11 cellular contexts compared by ENCODE assay signal in genomic region chr19:51354742-51355148, GRCh38. TPM values are rescaled to one million over a fixed set of nuclear protein-coding genes. Genes with fewer than 3 reads are reported as not detected.
DNase-seq lines count a peak whose midpoint lies in the region; ATAC-seq lines count a peak whose summit lies in the region.
"Had no signal": no experiment of that assay in that cellular context is flagged by ENCODE, and none has a peak within 500 bp of the region (broad histone marks: within the 10 kb centered on the region; RNA-seq: fewer than 3 reads in every experiment).

No MANE protein-coding gene starts in this region.

- H3K9ac ChIP-seq in HUES64 (ENCODE audit: low read depth, low read length) (no peak overlapping the region), mesenchymal stem cell (ENCODE audit: low read length) (no peak overlapping the region)

- peaks cover 16% of the 10 kb centered on the region for H3K36me3 Mint-ChIP-seq in CD4-positive, CD25-positive, alpha-beta regulatory T cell

- no peaks in the 10 kb centered on the region for H3K9me3 Mint-ChIP-seq in CD4-positive, CD25-positive, alpha-beta regulatory T cell

- no peak overlapping the region for H3K14ac ChIP-seq in mesenchymal stem cell (ENCODE audit: low read length in 2 of 2)

- H3K27me3 Mint-ChIP-seq in CD4-positive, CD25-positive, alpha-beta regulatory T cell, result no peaks in the 10 kb centered on the region

- peak overlapping the region; percentile 4 to 76 (median 58) for H3K4me3 Mint-ChIP-seq in CD4-positive, CD25-positive, alpha-beta regulatory T cell

- no peak overlapping the region for H3K18ac ChIP-seq in mesenchymal stem cell (ENCODE audit: low read depth in 1 of 2, low read length in 2 of 2)

- H3K27ac Mint-ChIP-seq in CD4-positive, CD25-positive, alpha-beta regulatory T cell, result peak overlapping the region; percentile 54 to 88 (median 84)

- H3K4me1 Mint-ChIP-seq in CD4-positive, CD25-positive, alpha-beta regulatory T cell, result peaks cover 10 to 29% (median 19%) of the 10 kb centered on the region in 4 donors

- peak in 2 of 3 donors; percentile 35 to 54 for DNase-seq in CD4-positive, CD25-positive, alpha-beta regulatory T cell
- peak in 32 of 58 donors; percentile 3 to 79 (median 34) for DNase-seq in anterior cingulate cortex (lab: John Stamatoyannopoulos, UW)
- peak; percentile 46 for DNase-seq in mesenchymal stem cell
- DNase-seq in 8988T, result no peak
- no peak for DNase-seq in SW 1271 (lab: John Stamatoyannopoulos, UW)
- no peak for DNase-seq in MV-4-11 (lab: John Stamatoyannopoulos, UW)

- H4K8ac ChIP-seq in mesenchymal stem cell (ENCODE audit: low read length), result no peak overlapping the region

- H3K4me3 ChIP-seq in CD4-positive, CD25-positive, alpha-beta regulatory T cell (ENCODE audit: low read depth, low read length), result peak overlapping the region; percentile 55
- H3K4me3 ChIP-seq in HUES64 (ENCODE audit: low read length) (no peak overlapping the region), mesenchymal stem cell (ENCODE audit: insufficient read depth in 1 of 2, low read depth in 1 of 2, low read length in 2 of 2) (no peak overlapping the region)

- H3K79me1 ChIP-seq in mesenchymal stem cell (replicated peaks; ENCODE audit: low read length, poor library complexity, severe bottlenecking), result peaks cover 17% of the 10 kb centered on the region

- no peak overlapping the region for H2BK5ac ChIP-seq in mesenchymal stem cell (ENCODE audit: low read depth, low read length, poor library complexity, severe bottlenecking)

- H2BK120ac ChIP-seq in mesenchymal stem cell (ENCODE audit: low read depth, low read length), result no peak overlapping the region

- H2AFZ ChIP-seq in mesenchymal stem cell (ENCODE audit: low read depth, low read length), result no peak overlapping the region

- no peak overlapping the region for H3K23ac ChIP-seq in mesenchymal stem cell (ENCODE audit: low read length in 2 of 2)

- no peak overlapping the region for H2BK15ac ChIP-seq in mesenchymal stem cell (ENCODE audit: low read depth, poor library complexity, severe bottlenecking)

- H3K4me1 ChIP-seq in CD4-positive, CD25-positive, alpha-beta regulatory T cell (ENCODE audit: control insufficient read depth, insufficient read depth, low read length, poor library complexity, severe bottlenecking), result peaks cover 10% of the 10 kb centered on the region
- H3K4me1 ChIP-seq in HUES64 (ENCODE audit: insufficient read depth, low read length) (peaks cover 10% of the 10 kb centered on the region), mesenchymal stem cell (ENCODE audit: control insufficient read depth, insufficient read depth, low read depth, low read length) (peaks cover 12% of the 10 kb centered on the region)

- no peaks in the 10 kb centered on the region for H3K9me3 ChIP-seq in CD4-positive, CD25-positive, alpha-beta regulatory T cell (ENCODE audit: control insufficient read depth in 2 of 2, low read length in 2 of 2)
- H3K9me3 ChIP-seq in HUES64 (ENCODE audit: insufficient read depth, low read depth, low read length), result no peaks in the 10 kb centered on the region
- no peaks in the 10 kb centered on the region for H3K9me3 ChIP-seq in mesenchymal stem cell (ENCODE audit: control insufficient read depth, low read length)

- WGBS in HUES64, result 9% methylated on average over 8 of the region's 8 CpGs
- 5% methylated on average over 4 of the region's 8 CpGs for WGBS in mesenchymal stem cell

- peak overlapping the region; percentile 17 for H3K27ac ChIP-seq in CD4-positive, CD25-positive, alpha-beta regulatory T cell (ENCODE audit: insufficient read depth, low read length, poor library complexity, severe bottlenecking)
- H3K27ac ChIP-seq in HUES64 (ENCODE audit: low read depth, low read length) (peak overlapping the region; percentile 56; the same call in 1 of the 2 replicates), mesenchymal stem cell (ENCODE audit: low read length, poor library complexity, severe bottlenecking) (no peak overlapping the region)

- H3K4ac ChIP-seq in mesenchymal stem cell (ENCODE audit: low read depth in 1 of 2, low read length in 2 of 2), result no peak overlapping the region

- H4K91ac ChIP-seq in mesenchymal stem cell (ENCODE audit: low read length), result no peak overlapping the region

- H2AK5ac ChIP-seq in mesenchymal stem cell (ENCODE audit: low read length, severe bottlenecking), result no peak overlapping the region

- no peak overlapping the region for H3K4me2 ChIP-seq in mesenchymal stem cell (ENCODE audit: low read length, poor library complexity, severe bottlenecking)

- peak overlapping the region in 1 of 2 experiments; percentile 35 for H2BK12ac ChIP-seq in mesenchymal stem cell (ENCODE audit: low read length in 2 of 2)

- H3K36me3 ChIP-seq in CD4-positive, CD25-positive, alpha-beta regulatory T cell (ENCODE audit: control insufficient read depth, insufficient read depth, low read length), result peaks cover 15% of the 10 kb centered on the region
- H3K36me3 ChIP-seq in HUES64 (ENCODE audit: insufficient read depth, low read length), result 0 out of 2 replicates have a peak, but pooled peaks cover 8% of the 10 kb centered on the region
- H3K36me3 ChIP-seq in mesenchymal stem cell (ENCODE audit: control insufficient read depth in 1 of 2, insufficient read depth in 2 of 2, low read depth in 1 of 2, low read length in 2 of 2), result peaks cover 33 to 44% of the 10 kb centered on the region in 2 experiments

- H3K27me3 ChIP-seq in CD4-positive, CD25-positive, alpha-beta regulatory T cell (ENCODE audit: control insufficient read depth, insufficient read depth, low read length), result no peaks in the 10 kb centered on the region
- no peaks in the 10 kb centered on the region for H3K27me3 ChIP-seq in HUES64 (ENCODE audit: insufficient read depth, low read length)
- no peaks in the 10 kb centered on the region for H3K27me3 ChIP-seq in mesenchymal stem cell (ENCODE audit: control insufficient read depth in 1 of 2, insufficient read depth in 1 of 2, low read length in 2 of 2)

- ATAC-seq in CD4-positive, CD25-positive, alpha-beta regulatory T cell (ENCODE audit: low read depth in 2 of 2), result peak; percentile 53 to 81
- no peak for ATAC-seq in GM18520 (IDR thresholded peaks at IDR 0.05; ENCODE audit: unreplicated experiment)

RNA-seq across cellular contexts. Expression of gene ETFB, which starts 11.4 kb away (rescaled TPM):
- total RNA-seq in CD4-positive, CD25-positive, alpha-beta regulatory T cell, result 41.7 TPM
- polyA plus RNA-seq in CD4-positive, CD25-positive, alpha-beta regulatory T cell, result 100 to 1,000 TPM in 1 of 4 donors, 10 to 100 TPM in 3; 68.8 to 113 (median 79.5) TPM
- polyA plus RNA-seq in HUES64 (2013, experiment 1 of 2), result 39.9 TPM
- polyA plus RNA-seq in HUES64 (2013, experiment 2 of 2), result 39.1 TPM
- 59.0 TPM for polyA plus RNA-seq in mesenchymal stem cell (2013, experiment 1 of 2)
- 61.6 TPM for polyA plus RNA-seq in mesenchymal stem cell (2013, experiment 2 of 2)

RNA-seq across cellular contexts. Expression of gene VSIG10L, which starts 12.8 kb away (rescaled TPM):
- 0.27 TPM for total RNA-seq in CD4-positive, CD25-positive, alpha-beta regulatory T cell
- polyA plus RNA-seq in CD4-positive, CD25-positive, alpha-beta regulatory T cell, result under 1 TPM in 2 of 4 donors, not detected in 2; 0.15 to 0.37 TPM
- 5.7 TPM for polyA plus RNA-seq in HUES64 (2013, experiment 1 of 2)
- 7.2 TPM for polyA plus RNA-seq in HUES64 (2013, experiment 2 of 2)
- 5.8 TPM for polyA plus RNA-seq in mesenchymal stem cell (2013, experiment 1 of 2)
- polyA plus RNA-seq in mesenchymal stem cell (2013, experiment 2 of 2), result 5.4 TPM

RNA-seq across cellular contexts. Expression of gene CLDND2, which starts 14.1 kb away (rescaled TPM):
- total RNA-seq in CD4-positive, CD25-positive, alpha-beta regulatory T cell, result not detected
- under 1 TPM in 1 of 4 donors, not detected in 3; 0.41 TPM for polyA plus RNA-seq in CD4-positive, CD25-positive, alpha-beta regulatory T cell
- polyA plus RNA-seq in HUES64 (2013, experiment 1 of 2), result 0.75 TPM
- 1.1 TPM for polyA plus RNA-seq in HUES64 (2013, experiment 2 of 2)
- 2.7 TPM for polyA plus RNA-seq in mesenchymal stem cell (2013, experiment 1 of 2)
- polyA plus RNA-seq in mesenchymal stem cell (2013, experiment 2 of 2), result 2.5 TPM
- total RNA-seq: frontal cortex, M059J, omental fat pad had no signal

RNA-seq across cellular contexts. Expression of gene NKG7, which starts 17.7 kb away (rescaled TPM):
- 1.8 TPM for total RNA-seq in CD4-positive, CD25-positive, alpha-beta regulatory T cell
- polyA plus RNA-seq in CD4-positive, CD25-positive, alpha-beta regulatory T cell, result 10 to 100 TPM in 1 of 4 donors, 1 to 10 TPM in 3; 2.7 to 12.2 (median 4.5) TPM
- polyA plus RNA-seq in HUES64 (2013, experiment 1 of 2), result not detected
- not detected for polyA plus RNA-seq in HUES64 (2013, experiment 2 of 2)
- polyA plus RNA-seq in mesenchymal stem cell (2013, experiment 1 of 2), result not detected
- not detected for polyA plus RNA-seq in mesenchymal stem cell (2013, experiment 2 of 2)
- total RNA-seq: frontal cortex, M059J had no signal

RNA-seq across cellular contexts. Expression of gene LIM2, which starts 33.0 kb away (rescaled TPM):
- total RNA-seq in CD4-positive, CD25-positive, alpha-beta regulatory T cell, result not detected
- polyA plus RNA-seq in CD4-positive, CD25-positive, alpha-beta regulatory T cell, result not detected
- not detected for polyA plus RNA-seq in HUES64 (2013, experiment 1 of 2)
- not detected for polyA plus RNA-seq in HUES64 (2013, experiment 2 of 2)
- polyA plus RNA-seq in mesenchymal stem cell (2013, experiment 1 of 2), result not detected
- not detected for polyA plus RNA-seq in mesenchymal stem cell (2013, experiment 2 of 2)
- total RNA-seq: frontal cortex, M059J, omental fat pad had no signal

Comparison
In these comparisons a context has a peak if more than half of its experiments do, and no peak if none do; other contexts are left out.
1. DNase-seq: peak in CD4-positive, CD25-positive, alpha-beta regulatory T cell (2 of 3), anterior cingulate cortex (32 of 58) and mesenchymal stem cell (single experiment); none in 8988T (single experiment), SW 1271 (0 of 2) and MV-4-11 (single experiment).